ENCODE assay signal across 23 cellular contexts in the genomic region with DNA sequence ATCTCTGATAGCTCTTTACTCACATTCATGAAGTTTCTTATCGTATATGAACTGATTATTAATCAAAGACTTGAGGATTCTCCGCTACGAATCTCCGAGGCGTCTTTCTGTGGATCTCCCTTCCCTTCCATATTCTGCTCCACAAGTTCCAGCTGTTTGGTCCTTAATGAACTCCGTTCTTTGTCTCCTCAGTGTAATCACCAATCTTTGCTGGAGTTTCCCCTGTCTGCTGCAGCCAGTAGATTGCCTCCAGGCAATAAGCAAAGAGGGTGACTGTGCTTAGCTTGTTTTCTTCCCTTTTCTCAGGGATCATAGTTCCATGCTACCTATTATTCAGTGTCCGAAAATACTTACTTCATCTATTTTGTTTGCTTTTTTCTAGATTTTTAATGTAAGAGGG.
"Had no signal": no experiment of that assay in that cellular context is flagged by ENCODE, and none has a peak within 500 bp of the region (broad histone marks: within the 10 kb centered on the region; RNA-seq: fewer than 3 reads in every experiment).

No MANE protein-coding gene starts in this region.

- H3K27me3 Mint-ChIP-seq: activated naive CD8-positive, alpha-beta T cell treated with anti-CD3 and anti-CD28 coated beads, Interleukin-2, amount 10 ng/mL, durations not matched to agents 7 days and 5 days had no signal

- H3K4me3 Mint-ChIP-seq: activated CD8-positive, alpha-beta T cell treated with anti-CD3 and anti-CD28 coated beads, Interleukin-2, amount 10 ng/mL, durations not matched to agents 7 days and 5 days; activated naive CD8-positive, alpha-beta T cell treated with anti-CD3 and anti-CD28 coated beads, Interleukin-2, amount 10 ng/mL, durations not matched to agents 7 days and 5 days; T-helper 1 cell treated with Interleukin-12 subunit alpha and Interleukin-12 subunit beta and Interleukin-4 antibody, amounts not matched to agents 30 μg/mL and 1 μg/mL, for 36 hours had no signal

- DNase-seq: activated CD4-positive, alpha-beta T cell treated with anti-CD3 and anti-CD28 coated beads for 4 hours; activated CD4-positive, alpha-beta T cell treated with anti-CD3 and anti-CD28 coated beads, Interleukin-2, amount 50 U/mL, for 4 hours; activated CD8-positive, alpha-beta memory T cell treated with anti-CD3 and anti-CD28 coated beads, Interleukin-2, amount 50 U/mL, for 48 hours; activated CD8-positive, alpha-beta T cell treated with anti-CD3 and anti-CD28 coated beads, Interleukin-2, amount 10 ng/mL, durations not matched to agents 7 days and 5 days; activated naive CD4-positive, alpha-beta T cell treated with anti-CD3 and anti-CD28 coated beads, Interleukin-2, amount 50 U/mL, for 16 hours; activated naive CD8-positive, alpha-beta T cell treated with anti-CD3 and anti-CD28 coated beads, Interleukin-2, amount 10 ng/mL, durations not matched to agents 7 days and 5 days; activated T-cell treated with anti-CD3 and anti-CD28 coated beads, Interleukin-2, amount 50 U/mL, for 1 hour; adrenal gland; anterior cingulate cortex; Karpas-422; NCI-H1092; NCI-H1417; NCI-H1930; NCI-H345; NCI-H510A; NCI-H526 treated with DMSO at 0.1 percent for 48 hours; NCI-H82; Peyer's patch; Right ventricle myocardium superior; SJCRH30 had no signal

- H3K36me3 Mint-ChIP-seq: activated naive CD8-positive, alpha-beta T cell treated with anti-CD3 and anti-CD28 coated beads, Interleukin-2, amount 10 ng/mL, durations not matched to agents 7 days and 5 days had no signal

- H3K4me1 Mint-ChIP-seq: activated naive CD8-positive, alpha-beta T cell treated with anti-CD3 and anti-CD28 coated beads, Interleukin-2, amount 10 ng/mL, durations not matched to agents 7 days and 5 days had no signal

- H3K9me3 Mint-ChIP-seq: T-helper 1 cell treated with Interleukin-12 subunit alpha and Interleukin-12 subunit beta and Interleukin-4 antibody, amounts not matched to agents 30 μg/mL and 1 μg/mL, for 36 hours had no signal

- ATAC-seq: activated CD4-positive, CD25-positive, alpha-beta regulatory T cell treated with anti-CD3 and anti-CD28 coated beads, Interleukin-2, amount 50 U/mL, for 24 hours; activated CD8-positive, alpha-beta T cell treated with anti-CD3 and anti-CD28 coated beads, Interleukin-2, amount 10 ng/mL, durations not matched to agents 7 days and 5 days; K562 had no signal

- H3K27ac Mint-ChIP-seq: activated CD8-positive, alpha-beta T cell treated with anti-CD3 and anti-CD28 coated beads, Interleukin-2, amount 10 ng/mL, durations not matched to agents 7 days and 5 days; activated naive CD8-positive, alpha-beta T cell treated with anti-CD3 and anti-CD28 coated beads, Interleukin-2, amount 10 ng/mL, durations not matched to agents 7 days and 5 days; T-helper 1 cell treated with Interleukin-12 subunit alpha and Interleukin-12 subunit beta and Interleukin-4 antibody, amounts not matched to agents 30 μg/mL and 1 μg/mL, for 36 hours had no signal
